In the genomic region with DNA sequence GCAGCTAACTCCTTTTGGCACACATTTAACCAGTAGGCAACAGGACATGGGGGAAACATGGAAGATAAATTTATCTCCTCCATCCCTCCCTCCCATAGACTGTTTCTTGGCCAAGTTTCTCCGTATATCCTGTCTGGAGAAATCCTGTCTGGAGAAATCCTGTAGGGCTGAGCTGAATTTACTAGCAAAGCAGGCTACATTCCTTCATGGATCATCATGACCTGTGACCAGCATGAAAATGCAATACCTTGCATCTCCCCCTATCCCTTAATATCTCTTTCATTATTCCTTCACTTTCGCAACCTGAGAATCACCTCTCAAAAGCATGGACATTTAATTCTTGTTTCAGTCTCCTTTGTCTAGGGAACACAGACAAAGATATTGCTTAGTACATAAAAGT, we compare ENCODE assay signal across 1 cellular context.
TF ChIP-seq lines count a peak whose summit lies in the region.

No MANE protein-coding gene starts in this region.

TF ChIP-seq in GM23338, 12 proteins besides CTCF, POLR2A, EP300 and RAD21 (continued from another document):
- TF ChIP-seq, protein P1, sequence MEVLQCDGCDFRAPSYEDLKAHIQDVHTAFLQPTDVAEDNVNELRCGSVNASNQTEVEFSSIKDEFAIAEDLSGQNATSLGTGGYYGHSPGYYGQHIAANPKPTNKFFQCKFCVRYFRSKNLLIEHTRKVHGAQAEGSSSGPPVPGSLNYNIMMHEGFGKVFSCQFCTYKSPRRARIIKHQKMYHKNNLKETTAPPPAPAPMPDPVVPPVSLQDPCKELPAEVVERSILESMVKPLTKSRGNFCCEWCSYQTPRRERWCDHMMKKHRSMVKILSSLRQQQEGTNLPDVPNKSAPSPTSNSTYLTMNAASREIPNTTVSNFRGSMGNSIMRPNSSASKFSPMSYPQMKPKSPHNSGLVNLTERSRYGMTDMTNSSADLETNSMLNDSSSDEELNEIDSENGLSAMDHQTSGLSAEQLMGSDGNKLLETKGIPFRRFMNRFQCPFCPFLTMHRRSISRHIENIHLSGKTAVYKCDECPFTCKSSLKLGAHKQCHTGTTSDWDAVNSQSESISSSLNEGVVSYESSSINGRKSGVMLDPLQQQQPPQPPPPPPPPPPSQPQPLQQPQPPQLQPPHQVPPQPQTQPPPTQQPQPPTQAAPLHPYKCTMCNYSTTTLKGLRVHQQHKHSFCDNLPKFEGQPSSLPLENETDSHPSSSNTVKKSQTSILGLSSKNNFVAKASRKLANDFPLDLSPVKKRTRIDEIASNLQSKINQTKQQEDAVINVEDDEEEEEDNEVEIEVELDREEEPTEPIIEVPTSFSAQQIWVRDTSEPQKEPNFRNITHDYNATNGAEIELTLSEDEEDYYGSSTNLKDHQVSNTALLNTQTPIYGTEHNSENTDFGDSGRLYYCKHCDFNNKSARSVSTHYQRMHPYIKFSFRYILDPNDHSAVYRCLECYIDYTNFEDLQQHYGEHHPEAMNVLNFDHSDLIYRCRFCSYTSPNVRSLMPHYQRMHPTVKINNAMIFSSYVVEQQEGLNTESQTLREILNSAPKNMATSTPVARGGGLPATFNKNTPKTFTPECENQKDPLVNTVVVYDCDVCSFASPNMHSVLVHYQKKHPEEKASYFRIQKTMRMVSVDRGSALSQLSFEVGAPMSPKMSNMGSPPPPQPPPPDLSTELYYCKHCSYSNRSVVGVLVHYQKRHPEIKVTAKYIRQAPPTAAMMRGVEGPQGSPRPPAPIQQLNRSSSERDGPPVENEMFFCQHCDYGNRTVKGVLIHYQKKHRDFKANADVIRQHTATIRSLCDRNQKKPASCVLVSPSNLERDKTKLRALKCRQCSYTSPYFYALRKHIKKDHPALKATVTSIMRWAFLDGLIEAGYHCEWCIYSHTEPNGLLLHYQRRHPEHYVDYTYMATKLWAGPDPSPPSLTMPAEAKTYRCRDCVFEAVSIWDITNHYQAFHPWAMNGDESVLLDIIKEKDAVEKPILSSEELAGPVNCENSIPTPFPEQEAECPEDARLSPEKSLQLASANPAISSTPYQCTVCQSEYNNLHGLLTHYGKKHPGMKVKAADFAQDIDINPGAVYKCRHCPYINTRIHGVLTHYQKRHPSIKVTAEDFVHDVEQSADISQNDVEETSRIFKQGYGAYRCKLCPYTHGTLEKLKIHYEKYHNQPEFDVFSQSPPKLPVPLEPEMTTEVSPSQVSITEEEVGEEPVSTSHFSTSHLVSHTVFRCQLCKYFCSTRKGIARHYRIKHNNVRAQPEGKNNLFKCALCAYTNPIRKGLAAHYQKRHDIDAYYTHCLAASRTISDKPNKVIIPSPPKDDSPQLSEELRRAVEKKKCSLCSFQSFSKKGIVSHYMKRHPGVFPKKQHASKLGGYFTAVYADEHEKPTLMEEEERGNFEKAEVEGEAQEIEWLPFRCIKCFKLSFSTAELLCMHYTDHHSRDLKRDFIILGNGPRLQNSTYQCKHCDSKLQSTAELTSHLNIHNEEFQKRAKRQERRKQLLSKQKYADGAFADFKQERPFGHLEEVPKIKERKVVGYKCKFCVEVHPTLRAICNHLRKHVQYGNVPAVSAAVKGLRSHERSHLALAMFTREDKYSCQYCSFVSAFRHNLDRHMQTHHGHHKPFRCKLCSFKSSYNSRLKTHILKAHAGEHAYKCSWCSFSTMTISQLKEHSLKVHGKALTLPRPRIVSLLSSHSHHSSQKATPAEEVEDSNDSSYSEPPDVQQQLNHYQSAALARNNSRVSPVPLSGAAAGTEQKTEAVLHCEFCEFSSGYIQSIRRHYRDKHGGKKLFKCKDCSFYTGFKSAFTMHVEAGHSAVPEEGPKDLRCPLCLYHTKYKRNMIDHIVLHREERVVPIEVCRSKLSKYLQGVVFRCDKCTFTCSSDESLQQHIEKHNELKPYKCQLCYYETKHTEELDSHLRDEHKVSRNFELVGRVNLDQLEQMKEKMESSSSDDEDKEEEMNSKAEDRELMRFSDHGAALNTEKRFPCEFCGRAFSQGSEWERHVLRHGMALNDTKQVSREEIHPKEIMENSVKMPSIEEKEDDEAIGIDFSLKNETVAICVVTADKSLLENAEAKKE (CRISPR knock-in tag; IDR thresholded peaks at IDR 0.05), result no peak
- TF ChIP-seq STAT1 (IDR thresholded peaks at IDR 0.05; ENCODE audit: unreplicated experiment) (no peak), CREB1 (CRISPR knock-in tag; IDR thresholded peaks at IDR 0.05; ENCODE audit: low read depth) (no peak)
TF ChIP-seq in GM23338: peak in this region for 0.
